In the genomic region with DNA sequence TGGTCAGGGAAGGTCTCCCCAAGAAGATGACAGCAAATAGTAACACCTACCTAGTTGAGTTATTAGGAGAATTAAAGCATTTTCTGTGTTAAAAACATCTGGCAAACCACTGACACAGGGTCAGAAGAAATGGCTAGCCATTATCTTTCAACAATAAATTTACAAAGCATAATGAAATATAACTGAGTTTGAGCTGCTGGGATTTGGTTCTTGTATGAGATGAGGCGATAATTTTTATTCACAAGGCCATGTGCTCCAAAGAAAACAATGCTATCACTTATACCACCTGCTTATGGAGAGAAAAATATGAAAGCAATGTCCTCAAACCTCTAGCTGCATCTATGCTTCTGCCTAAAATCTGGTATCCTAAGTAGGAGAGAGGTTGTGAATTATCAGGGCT, we compare ENCODE assay signal across 23 cellular contexts.
"Had no signal": no experiment of that assay in that cellular context is flagged by ENCODE, and none has a peak within 500 bp of the region (broad histone marks: within the 10 kb centered on the region; RNA-seq: fewer than 3 reads in every experiment).

No MANE protein-coding gene starts in this region.

- H3K9ac ChIP-seq: neural progenitor cell, parathyroid adenoma had no signal

- H3K36me3 ChIP-seq: heart right ventricle, neural progenitor cell, right lobe of liver, tibial nerve, upper lobe of right lung, vagina had no signal

- H3K27ac Mint-ChIP-seq: natural killer cell; neural progenitor cell; stimulated activated effector memory CD8-positive, alpha-beta T cell treated with anti-CD3 and anti-CD28 coated beads, Interleukin-12 subunit alpha, Interleukin-12 subunit beta, amount 100 ng/mL, for 72 hours; stimulated activated naive CD8-positive, alpha-beta T cell treated with anti-CD3 and anti-CD28 coated beads, Interleukin-15, Interleukin-2, amounts not matched to agents 100 ng/mL and 50 ng/mL, for 24 hours had no signal

- H3K4me3 ChIP-seq: dorsolateral prefrontal cortex, heart right ventricle, neural progenitor cell, psoas muscle, right lobe of liver, testis, tibial nerve, upper lobe of right lung, vagina had no signal

- H3K36me3 Mint-ChIP-seq: mesothelial cell of epicardium; natural killer cell; neural progenitor cell; stimulated activated effector memory CD8-positive, alpha-beta T cell treated with anti-CD3 and anti-CD28 coated beads, Interleukin-12 subunit alpha, Interleukin-12 subunit beta, amount 100 ng/mL, for 72 hours had no signal

- DNase-seq: cortex of kidney; dorsolateral prefrontal cortex; effector CD8-positive, alpha-beta T cell; heart right ventricle; islet precursor cell; natural killer cell; occipital lobe; psoas muscle; retina; right lobe of liver; stimulated activated CD4-positive, alpha-beta T cell treated with anti-CD3 and anti-CD28 coated beads, Interleukin-4, amount 100 ng/mL, for 1 hour; stimulated activated CD8-positive, alpha-beta memory T cell treated with anti-CD3 and anti-CD28 coated beads, Interleukin-4, amount 100 ng/mL, for 48 hours; testis; upper lobe of right lung had no signal

- H3K4me1 Mint-ChIP-seq: stimulated activated effector memory CD8-positive, alpha-beta T cell treated with anti-CD3 and anti-CD28 coated beads, Interleukin-12 subunit alpha, Interleukin-12 subunit beta, amount 100 ng/mL, for 72 hours had no signal

- H3K9me3 Mint-ChIP-seq: mesothelial cell of epicardium; natural killer cell; neural progenitor cell; stimulated activated effector memory CD8-positive, alpha-beta T cell treated with anti-CD3 and anti-CD28 coated beads, Interleukin-12 subunit alpha, Interleukin-12 subunit beta, amount 100 ng/mL, for 72 hours; stimulated activated naive CD8-positive, alpha-beta T cell treated with anti-CD3 and anti-CD28 coated beads, Interleukin-15, Interleukin-2, amounts not matched to agents 100 ng/mL and 50 ng/mL, for 24 hours had no signal

- ATAC-seq: esophagus mucosa; heart right ventricle; left lobe of liver; natural killer cell; psoas muscle; right lobe of liver; stimulated activated effector memory CD8-positive, alpha-beta T cell treated with anti-CD3 and anti-CD28 coated beads, Interleukin-12 subunit alpha, Interleukin-12 subunit beta, amount 100 ng/mL, for 72 hours; upper lobe of right lung had no signal

- H3K4me3 Mint-ChIP-seq: mesothelial cell of epicardium; natural killer cell; neural progenitor cell; stimulated activated effector memory CD8-positive, alpha-beta T cell treated with anti-CD3 and anti-CD28 coated beads, Interleukin-12 subunit alpha, Interleukin-12 subunit beta, amount 100 ng/mL, for 72 hours; stimulated activated naive CD8-positive, alpha-beta T cell treated with anti-CD3 and anti-CD28 coated beads, Interleukin-15, Interleukin-2, amounts not matched to agents 100 ng/mL and 50 ng/mL, for 24 hours had no signal

- H3K4me1 ChIP-seq: parathyroid adenoma, psoas muscle, right lobe of liver, upper lobe of right lung, vagina had no signal

- H3K27ac ChIP-seq: heart right ventricle, neural progenitor cell, parathyroid adenoma, psoas muscle, right lobe of liver, tibial nerve, upper lobe of right lung, vagina had no signal

- H3K9me3 ChIP-seq: heart right ventricle, psoas muscle, right lobe of liver, testis, tibial nerve, upper lobe of right lung, vagina had no signal

- H3K27me3 Mint-ChIP-seq: stimulated activated naive CD8-positive, alpha-beta T cell treated with anti-CD3 and anti-CD28 coated beads, Interleukin-15, Interleukin-2, amounts not matched to agents 100 ng/mL and 50 ng/mL, for 24 hours had no signal

- H3K27me3 ChIP-seq: dorsolateral prefrontal cortex, neural progenitor cell, right lobe of liver, testis, tibial nerve, upper lobe of right lung, vagina had no signal
